In genomic region chr14:47843236-47843635, GRCh38 we compare ENCODE assay signal across 7 cellular contexts.
"Had no signal": no experiment of that assay in that cellular context is flagged by ENCODE, and none has a peak within 500 bp of the region (broad histone marks: within the 10 kb centered on the region; RNA-seq: fewer than 3 reads in every experiment).

No MANE protein-coding gene starts in this region.

- H3K4me3 Mint-ChIP-seq: GM23338, H9 had no signal

- ATAC-seq: GM23338, K562 had no signal

- H3K9me3 Mint-ChIP-seq: GM23338, H9 had no signal

- H3K4me3 ChIP-seq: GM23338, K562 had no signal

- H3K9ac ChIP-seq: KMS-11 had no signal

- H3K4me1 Mint-ChIP-seq: GM23338 had no signal

- H3K27ac ChIP-seq: KMS-11 had no signal

- H3K27ac Mint-ChIP-seq: GM23338, H9 had no signal

- DNase-seq: H9, HCEC 1CT, IMR-90, Karpas-422 had no signal
